17 cellular contexts compared by ENCODE assay signal in genomic region chr10:59582058-59582457, GRCh38.
DNase-seq lines count a peak whose midpoint lies in the region; ATAC-seq and TF ChIP-seq lines count a peak whose summit lies in the region.
"Had no signal": no experiment of that assay in that cellular context is flagged by ENCODE, and none has a peak within 500 bp of the region (broad histone marks: within the 10 kb centered on the region; RNA-seq: fewer than 3 reads in every experiment).

No MANE protein-coding gene starts in this region.

- H3K9me3 ChIP-seq in esophagus muscularis mucosa (no peaks in the 10 kb centered on the region), testis (no peaks in the 10 kb centered on the region), OCI-LY7 (ENCODE audit: low read length) (no peaks in the 10 kb centered on the region)

- intact Hi-C loops in esophagus muscularis mucosa (cut with DNase I): loop anchor here (2.0 to 10.0 kb wide), 2 partner anchors 197 to 341 kb away; no protein-coding TSS in a partner anchor
- intact Hi-C loops in left colon (cut with DNase I, micrococcal nuclease): loop anchor here in 1 of 2 donors (5.0 kb wide), 1 partner anchor 345 kb away; no protein-coding TSS in a partner anchor
- intact Hi-C loops in testis (cut with DNase I; ENCODE audit: low total_unique reads): no loop called here
- intact Hi-C loops in OCI-LY7 (cut with micrococcal nuclease; ENCODE audit: unreplicated experiment): no loop called here

- no peaks in the 10 kb centered on the region for H3K36me3 ChIP-seq in esophagus muscularis mucosa
- H3K36me3 ChIP-seq in testis (ENCODE audit: low read depth, missing control alignments): no peaks in the 10 kb centered on the region
- H3K36me3 ChIP-seq in OCI-LY7 (ENCODE audit: insufficient read depth, low read length): no peaks in the 10 kb centered on the region

- H3K9me2 ChIP-seq in OCI-LY7 (ENCODE audit: insufficient read depth, low read length): no peaks in the 10 kb centered on the region

- no peaks in the 10 kb centered on the region for H4K20me1 ChIP-seq in OCI-LY7 (ENCODE audit: insufficient read depth, low read length)

- 68% methylated on average over 3 of the region's 3 CpGs for WGBS in esophagus muscularis mucosa
- 62 to 63% methylated on average over 3 of the region's 3 CpGs for WGBS in testis, 2 donors

- H3K4me2 ChIP-seq in OCI-LY7 (ENCODE audit: low read length): no peak overlapping the region

- CTCF ChIA-PET in OCI-LY7 (lab: Charles Lee; ENCODE audit: unreplicated experiment): no interaction called here

- H3K79me2 ChIP-seq in OCI-LY7 (ENCODE audit: insufficient read depth, low read depth, low read length): no peaks in the 10 kb centered on the region

- H3K4me1 ChIP-seq in esophagus muscularis mucosa (peaks cover 0 to 33% (median 21%) of the 10 kb centered on the region in 4 donors), testis (no peaks in the 10 kb centered on the region), OCI-LY7 (ENCODE audit: insufficient read depth, low read length, poor library complexity, severe bottlenecking) (no peaks in the 10 kb centered on the region)

- no peaks in the 10 kb centered on the region for H3K27me3 ChIP-seq in esophagus muscularis mucosa
- no peaks in the 10 kb centered on the region for H3K27me3 ChIP-seq in testis

- no TSS peak for BruUV-seq in OCI-LY7 (replicated peaks; lab: Mats Ljungman, UMichigan)

- peak; percentile 23 for DNase-seq in HPDE6-E6E7 (ENCODE audit: extremely low spot score)
- peak; percentile 91 for DNase-seq in esophagus muscularis mucosa (ENCODE audit: extremely low spot score)
- DNase-seq in left colon: no peak
- DNase-seq in testis: peak; percentile 28
- no peak for DNase-seq in OCI-LY7 (ENCODE audit: low spot score)
- DNase-seq: ACHN, AML-193, DND-41, GM23248, HCEC 1CT, MM.1S, NCI-H1092, NCI-H1694, NCI-H2081 treated with DMSO at 0.1 percent for 48 hours, SIG-M5 had no signal

- TF ChIP-seq CTCF in esophagus muscularis mucosa (IDR thresholded peaks at IDR 0.05) (no peak), testis (IDR thresholded peaks at IDR 0.05) (no peak), OCI-LY7 (conservative IDR thresholded peaks at IDR 0.05; ENCODE audit: low read length) (no peak)

- TF ChIP-seq POLR2A in esophagus muscularis mucosa (IDR thresholded peaks at IDR 0.05; ENCODE audit: low read depth) (no peak), testis (IDR thresholded peaks at IDR 0.05) (no peak)

- H3K27ac ChIP-seq in esophagus muscularis mucosa (replicated peaks in 1 of 4): no peak overlapping the region
- H3K27ac ChIP-seq in testis: no peak overlapping the region
- H3K27ac ChIP-seq in OCI-LY7 (ENCODE audit: low read depth, low read length, poor library complexity, severe bottlenecking): no peak overlapping the region
- H3K27ac ChIP-seq: GM23248 had no signal

- TF ChIP-seq EP300 in esophagus muscularis mucosa (IDR thresholded peaks at IDR 0.05): no peak

- no peak overlapping the region for H2AFZ ChIP-seq in OCI-LY7 (ENCODE audit: low read length)
- H2AFZ ChIP-seq: GM23248 had no signal

- POLR2A ChIA-PET in OCI-LY7 (lab: Charles Lee): no interaction called here

- ATAC-seq in left colon: peak; percentile 25
- ATAC-seq in GM18858 (IDR thresholded peaks at IDR 0.05; ENCODE audit: unreplicated experiment): no peak
- ATAC-seq in GM19455 (IDR thresholded peaks at IDR 0.05; ENCODE audit: unreplicated experiment): no peak

- H3K4me3 ChIP-seq in esophagus muscularis mucosa: no peak overlapping the region
- H3K4me3 ChIP-seq in testis: no peak overlapping the region
- no peak overlapping the region for H3K4me3 ChIP-seq in OCI-LY7 (ENCODE audit: low read depth, low read length, poor library complexity, severe bottlenecking)
- H3K4me3 ChIP-seq: GM23248 had no signal

Comparison
In these comparisons a context has a peak if more than half of its experiments do, and no peak if none do; other contexts are left out.
1. DNase-seq: peak in HPDE6-E6E7 (single experiment), esophagus muscularis mucosa (single experiment) and testis (single experiment); none in left colon (0 of 2) and OCI-LY7 (single experiment).